Comparison of ENCODE assay signal across 20 cellular contexts in the genomic region with DNA sequence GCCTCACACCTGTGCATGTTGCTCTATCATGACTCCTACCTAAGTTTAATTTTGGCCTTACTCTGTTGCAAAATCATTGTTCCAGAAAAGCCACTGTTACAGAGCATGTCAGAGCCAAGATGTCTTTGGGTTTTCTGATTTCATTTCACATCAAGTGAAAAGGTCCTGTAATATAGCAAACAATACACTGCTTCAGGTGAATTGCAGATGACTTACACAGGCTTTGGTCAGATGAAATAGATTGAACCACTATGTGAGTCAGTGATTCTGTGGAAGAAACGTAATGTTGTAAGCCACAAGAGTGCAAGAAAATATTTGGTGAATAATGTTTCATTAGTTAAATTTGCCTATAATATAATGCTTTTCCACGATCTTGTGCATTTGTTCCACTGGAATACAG. TPM values are rescaled to one million over a fixed set of nuclear protein-coding genes. Genes with fewer than 3 reads are reported as not detected.
DNase-seq lines count a peak whose midpoint lies in the region; ATAC-seq and TF ChIP-seq lines count a peak whose summit lies in the region.
"Had no signal": no experiment of that assay in that cellular context is flagged by ENCODE, and none has a peak within 500 bp of the region (broad histone marks: within the 10 kb centered on the region; RNA-seq: fewer than 3 reads in every experiment).

No MANE protein-coding gene starts in this region.

- H3K9me3 ChIP-seq in mammary epithelial cell (replicated peaks; ENCODE audit: insufficient read depth, low read length) (no peaks in the 10 kb centered on the region), esophagus muscularis mucosa (no peaks in the 10 kb centered on the region), left ventricle myocardium inferior (replicated peaks) (no peaks in the 10 kb centered on the region)
- H3K9me3 ChIP-seq: A549; BLaER1 treated with 17β-estradiol and CSF1 and Interleukin-3, amounts not matched to agents 10 nM and 100 nM; Caco-2 had no signal

- H3K4me2 ChIP-seq in mammary epithelial cell (ENCODE audit: insufficient read depth, low read depth, low read length), result no peak overlapping the region
- H3K4me2 ChIP-seq: A549; BLaER1 treated with 17β-estradiol and CSF1 and Interleukin-3, amounts not matched to agents 10 nM and 100 nM had no signal

- no peaks in the 10 kb centered on the region for H3K27me3 ChIP-seq in mammary epithelial cell (ENCODE audit: insufficient read depth, low read length)
- no peaks in the 10 kb centered on the region for H3K27me3 ChIP-seq in esophagus muscularis mucosa
- H3K27me3 ChIP-seq in left ventricle myocardium inferior (ENCODE audit: low read depth), result no peaks in the 10 kb centered on the region
- H3K27me3 ChIP-seq: BLaER1 treated with 17β-estradiol and CSF1 and Interleukin-3, amounts not matched to agents 10 nM and 100 nM had no signal

- H3K4me3 Mint-ChIP-seq in MCF 10A (ENCODE audit: unreplicated experiment), result no peak overlapping the region
- H3K4me3 Mint-ChIP-seq in stimulated activated effector memory CD8-positive, alpha-beta T cell treated with anti-CD3 and anti-CD28 coated beads, Interleukin-12 subunit alpha, Interleukin-12 subunit beta, amount 100 ng/mL, for 72 hours, result no peak overlapping the region
- no peak overlapping the region for H3K4me3 Mint-ChIP-seq in activated CD4-positive, alpha-beta T cell treated with anti-CD3 and anti-CD28 coated beads, Interleukin-2, amount 10 ng/mL, durations not matched to agents 24 days and 14 days
- H3K4me3 Mint-ChIP-seq: B cell; CD4-positive, alpha-beta T cell; CD8-positive, alpha-beta T cell had no signal

- H3K27me3 Mint-ChIP-seq in MCF 10A (ENCODE audit: insufficient read depth, unreplicated experiment), result no peaks in the 10 kb centered on the region
- H3K27me3 Mint-ChIP-seq in activated CD4-positive, alpha-beta T cell treated with anti-CD3 and anti-CD28 coated beads, Interleukin-2, amount 10 ng/mL, durations not matched to agents 24 days and 14 days, result peaks cover 7% of the 10 kb centered on the region
- H3K27me3 Mint-ChIP-seq: B cell; CD4-positive, alpha-beta T cell had no signal

- TF ChIP-seq EP300 in esophagus muscularis mucosa (IDR thresholded peaks at IDR 0.05), result no peak

- H3K27ac ChIP-seq in mammary epithelial cell (ENCODE audit: insufficient read depth, low read depth, low read length), result no peak overlapping the region
- no peak overlapping the region for H3K27ac ChIP-seq in esophagus muscularis mucosa (replicated peaks in 1 of 4)
- H3K27ac ChIP-seq in left ventricle myocardium inferior (replicated peaks), result no peak overlapping the region
- H3K27ac ChIP-seq: 22Rv1; A549; BLaER1 treated with 17β-estradiol and CSF1 and Interleukin-3, amounts not matched to agents 10 nM and 100 nM; C4-2B had no signal

- POLR2A ChIA-PET in MCF 10A (lab: Yijun Ruan, JAX), result no interaction called here

- H3K9me3 Mint-ChIP-seq in MCF 10A (ENCODE audit: unreplicated experiment), result no peaks in the 10 kb centered on the region
- H3K9me3 Mint-ChIP-seq in stimulated activated effector memory CD8-positive, alpha-beta T cell treated with anti-CD3 and anti-CD28 coated beads, Interleukin-12 subunit alpha, Interleukin-12 subunit beta, amount 100 ng/mL, for 72 hours, result no peaks in the 10 kb centered on the region
- H3K9me3 Mint-ChIP-seq in activated CD4-positive, alpha-beta T cell treated with anti-CD3 and anti-CD28 coated beads, Interleukin-2, amount 10 ng/mL, durations not matched to agents 24 days and 14 days, result no peaks in the 10 kb centered on the region
- H3K9me3 Mint-ChIP-seq: CD4-positive, alpha-beta T cell; CD8-positive, alpha-beta T cell had no signal

- dilution Hi-C loops in mammary epithelial cell (cut with HindIII; ENCODE audit: low sequenced_read_pairs), result no loop called here

- H3K9ac ChIP-seq in mammary epithelial cell (ENCODE audit: insufficient read depth, low read length), result no peak overlapping the region
- H3K9ac ChIP-seq: BLaER1 treated with 17β-estradiol and CSF1 and Interleukin-3, amounts not matched to agents 10 nM and 100 nM had no signal

- no peaks in the 10 kb centered on the region for H3K36me3 ChIP-seq in mammary epithelial cell (ENCODE audit: insufficient read depth, low read length)
- no peaks in the 10 kb centered on the region for H3K36me3 ChIP-seq in esophagus muscularis mucosa
- no peaks in the 10 kb centered on the region for H3K36me3 ChIP-seq in left ventricle myocardium inferior
- H3K36me3 ChIP-seq: BLaER1 treated with 17β-estradiol and CSF1 and Interleukin-3, amounts not matched to agents 10 nM and 100 nM had no signal

- no peaks in the 10 kb centered on the region for H3K4me1 ChIP-seq in mammary epithelial cell (ENCODE audit: insufficient read depth, low read length)
- peaks cover 0 to 8% (median 4%) of the 10 kb centered on the region in 4 donors for H3K4me1 ChIP-seq in esophagus muscularis mucosa
- no peaks in the 10 kb centered on the region for H3K4me1 ChIP-seq in left ventricle myocardium inferior
- H3K4me1 ChIP-seq: A549; BLaER1 treated with 17β-estradiol and CSF1 and Interleukin-3, amounts not matched to agents 10 nM and 100 nM; Caco-2 had no signal

- H3K79me2 ChIP-seq in mammary epithelial cell (ENCODE audit: insufficient read depth, low read length), result no peaks in the 10 kb centered on the region

- H4K20me1 ChIP-seq in mammary epithelial cell (ENCODE audit: insufficient read depth, low read length), result no peaks in the 10 kb centered on the region
- H4K20me1 ChIP-seq: BLaER1 treated with 17β-estradiol and CSF1 and Interleukin-3, amounts not matched to agents 10 nM and 100 nM had no signal

- 75% methylated on average over 2 of the region's 2 CpGs for WGBS in mammary epithelial cell (ENCODE audit: low coverage, missing lambda C conversion rate)
- 87% methylated on average over 2 of the region's 2 CpGs for WGBS in esophagus muscularis mucosa

- no peak for TF ChIP-seq POLR2A in esophagus muscularis mucosa (IDR thresholded peaks at IDR 0.05; ENCODE audit: low read depth)

- TF ChIP-seq CTCF in mammary epithelial cell (conservative IDR thresholded peaks at IDR 0.05 in 1 of 2, IDR thresholded peaks at IDR 0.05 in 1 of 2; ENCODE audit: extremely low read depth in 1 of 2, insufficient read depth in 1 of 2, low read depth in 1 of 2, low read length in 2 of 2) (no peak), MCF 10A (IDR thresholded peaks at IDR 0.05; ENCODE audit: unreplicated experiment) (no peak), esophagus muscularis mucosa (IDR thresholded peaks at IDR 0.05) (no peak), left ventricle myocardium inferior (IDR thresholded peaks at IDR 0.05; ENCODE audit: borderline replicate concordance) (no peak)

- no peaks in the 10 kb centered on the region for H3K4me1 Mint-ChIP-seq in MCF 10A (ENCODE audit: insufficient read depth, unreplicated experiment)
- no peaks in the 10 kb centered on the region for H3K4me1 Mint-ChIP-seq in stimulated activated effector memory CD8-positive, alpha-beta T cell treated with anti-CD3 and anti-CD28 coated beads, Interleukin-12 subunit alpha, Interleukin-12 subunit beta, amount 100 ng/mL, for 72 hours
- peaks cover 10% of the 10 kb centered on the region for H3K4me1 Mint-ChIP-seq in activated CD4-positive, alpha-beta T cell treated with anti-CD3 and anti-CD28 coated beads, Interleukin-2, amount 10 ng/mL, durations not matched to agents 24 days and 14 days

- in situ Hi-C loops in mammary epithelial cell (cut with MboI; ENCODE audit: low sequenced_read_pairs in 2 of 2), result loop anchor here in 1 of 2 donors (10.0 to 25.0 kb wide), 3 partner anchors 149 to 1372 kb away; no protein-coding TSS in a partner anchor

- ATAC-seq in activated CD4-positive, CD25-positive, alpha-beta regulatory T cell treated with anti-CD3 and anti-CD28 coated beads, Interleukin-2, amount 50 U/mL, for 24 hours, result peak; percentile 27 to 28
- peak; percentile 52 for ATAC-seq in stimulated activated effector memory CD8-positive, alpha-beta T cell treated with anti-CD3 and anti-CD28 coated beads, Interleukin-12 subunit alpha, Interleukin-12 subunit beta, amount 100 ng/mL, for 72 hours
- ATAC-seq: A549; CD8-positive, alpha-beta T cell had no signal

- no peak overlapping the region for H2AFZ ChIP-seq in mammary epithelial cell (ENCODE audit: low read depth, low read length)

- no peak overlapping the region for H3K27ac Mint-ChIP-seq in MCF 10A (ENCODE audit: low read depth, unreplicated experiment)
- no peak overlapping the region for H3K27ac Mint-ChIP-seq in stimulated activated effector memory CD8-positive, alpha-beta T cell treated with anti-CD3 and anti-CD28 coated beads, Interleukin-12 subunit alpha, Interleukin-12 subunit beta, amount 100 ng/mL, for 72 hours
- H3K27ac Mint-ChIP-seq in activated CD4-positive, alpha-beta T cell treated with anti-CD3 and anti-CD28 coated beads, Interleukin-2, amount 10 ng/mL, durations not matched to agents 24 days and 14 days, result no peak overlapping the region
- H3K27ac Mint-ChIP-seq: B cell; CD4-positive, alpha-beta T cell; CD8-positive, alpha-beta T cell had no signal

- BruUV-seq in mammary epithelial cell (replicated peaks; lab: Mats Ljungman, UMichigan) (no TSS peak), MCF 10A (replicated peaks; lab: Mats Ljungman, UMichigan) (no TSS peak)

- H3K36me3 Mint-ChIP-seq in MCF 10A (ENCODE audit: insufficient read depth, unreplicated experiment), result no peaks in the 10 kb centered on the region
- H3K36me3 Mint-ChIP-seq in stimulated activated effector memory CD8-positive, alpha-beta T cell treated with anti-CD3 and anti-CD28 coated beads, Interleukin-12 subunit alpha, Interleukin-12 subunit beta, amount 100 ng/mL, for 72 hours, result no peaks in the 10 kb centered on the region
- no peaks in the 10 kb centered on the region for H3K36me3 Mint-ChIP-seq in activated CD4-positive, alpha-beta T cell treated with anti-CD3 and anti-CD28 coated beads, Interleukin-2, amount 10 ng/mL, durations not matched to agents 24 days and 14 days (ENCODE audit: low read depth)
- H3K36me3 Mint-ChIP-seq: CD8-positive, alpha-beta T cell had no signal

- DNase-seq in activated CD4-positive, CD25-positive, alpha-beta regulatory T cell treated with anti-CD3 and anti-CD28 coated beads, Interleukin-2, amount 50 U/mL, for 72 hours, result no peak
- DNase-seq in mammary epithelial cell (peak; percentile 59), MCF 10A (ENCODE audit: unreplicated experiment) (no peak), esophagus muscularis mucosa (ENCODE audit: extremely low spot score) (peak; percentile 3), left ventricle myocardium inferior (no peak)
- no peak for DNase-seq in stimulated activated effector memory CD8-positive, alpha-beta T cell treated with anti-CD3 and anti-CD28 coated beads, Interleukin-12 subunit alpha, Interleukin-12 subunit beta, amount 100 ng/mL, for 72 hours (ENCODE audit: low spot score in 2 of 2)
- DNase-seq in activated CD4-positive, alpha-beta T cell treated with anti-CD3 and anti-CD28 coated beads, Interleukin-2, amount 10 ng/mL, durations not matched to agents 24 days and 14 days, result no peak
- DNase-seq: AML-193; Caco-2; Calu3; CD4-positive, alpha-beta T cell; CD8-positive, alpha-beta T cell; DMS79 treated with DMSO at 0.1 percent for 48 hours; GF-D8 had no signal

- intact Hi-C loops in mammary epithelial cell (cut with micrococcal nuclease) (loop anchor here (10.0 kb wide), 1 partner anchor 1159 kb away; no protein-coding TSS in a partner anchor), MCF 10A (cut with micrococcal nuclease) (no loop called here), esophagus muscularis mucosa (cut with DNase I) (loop anchor here (10.0 kb wide), 1 partner anchor 229 kb away; no protein-coding TSS in a partner anchor), left ventricle myocardium inferior (cut with micrococcal nuclease) (loop anchor here (10.0 kb wide), 1 partner anchor 229 kb away; no protein-coding TSS in a partner anchor)
- intact Hi-C loops in activated CD4-positive, alpha-beta T cell treated with anti-CD3 and anti-CD28 coated beads, Interleukin-2, amount 10 ng/mL, durations not matched to agents 24 days and 14 days (cut with micrococcal nuclease), result loop anchor here (10.0 kb wide), 1 partner anchor 1209 kb away; no protein-coding TSS in a partner anchor

- CTCF ChIA-PET in mammary epithelial cell (lab: Charles Lee; ENCODE audit: low non-redundant PET) (no interaction called here), MCF 10A (lab: Yijun Ruan, JAX) (interaction anchor here (0.6 to 8.7 kb wide), 8 partner anchors 11 to 1200 kb away, joined by 3 to 221 read pairs (median 6); a partner anchor contains a TSS)

- H3K4me3 ChIP-seq in mammary epithelial cell (replicated peaks in 1 of 3; ENCODE audit: insufficient read depth in 1 of 3, low read depth in 2 of 3, low read length in 3 of 3) (no peak overlapping the region), esophagus muscularis mucosa (no peak overlapping the region), left ventricle myocardium inferior (no peak overlapping the region)
- H3K4me3 ChIP-seq: A549; BLaER1 treated with 17β-estradiol and CSF1 and Interleukin-3, amounts not matched to agents 10 nM and 100 nM had no signal

RNA-seq across cellular contexts. Expression of a gene that starts 22.7 kb away (rescaled TPM):
- total RNA-seq in mammary epithelial cell (1 to 10 TPM; 4.4 to 4.5 TPM), MCF 10A (2022) (4.7 and 5.5 TPM in 2 replicates), esophagus muscularis mucosa (1 to 10 TPM; 1.0 to 2.8 (median 2.4) TPM), left ventricle myocardium inferior (0.99 TPM)
- 0.42 TPM for polyA plus RNA-seq in mammary epithelial cell
- polyA minus RNA-seq in mammary epithelial cell, result not detected
- 7.2 and 7.8 TPM in 2 replicates for total RNA-seq in activated CD4-positive, alpha-beta T cell treated with anti-CD3 and anti-CD28 coated beads, Interleukin-2, amount 10 ng/mL, durations not matched to agents 24 days and 14 days

Comparison
In these comparisons a context has a peak if more than half of its experiments do, and no peak if none do; other contexts are left out.
1. DNase-seq: peak in mammary epithelial cell (single experiment) and esophagus muscularis mucosa (single experiment); none in activated CD4-positive, CD25-positive, alpha-beta regulatory T cell treated with anti-CD3 and anti-CD28 coated beads, Interleukin-2, amount 50 U/mL, for 72 hours (single experiment), MCF 10A (single experiment), stimulated activated effector memory CD8-positive, alpha-beta T cell treated with anti-CD3 and anti-CD28 coated beads, Interleukin-12 subunit alpha, Interleukin-12 subunit beta, amount 100 ng/mL, for 72 hours (0 of 2), left ventricle myocardium inferior (single experiment) and activated CD4-positive, alpha-beta T cell treated with anti-CD3 and anti-CD28 coated beads, Interleukin-2, amount 10 ng/mL, durations not matched to agents 24 days and 14 days (single experiment).